In genomic region chr12:46267618-46268348, GRCh38 we compare ENCODE assay signal across 3 cellular contexts.
TF ChIP-seq lines count a peak whose summit lies in the region.

No MANE protein-coding gene starts in this region.

TF ChIP-seq in A549, 52 proteins besides CTCF, POLR2A, EP300 and RAD21:
- TF ChIP-seq, protein P1, sequence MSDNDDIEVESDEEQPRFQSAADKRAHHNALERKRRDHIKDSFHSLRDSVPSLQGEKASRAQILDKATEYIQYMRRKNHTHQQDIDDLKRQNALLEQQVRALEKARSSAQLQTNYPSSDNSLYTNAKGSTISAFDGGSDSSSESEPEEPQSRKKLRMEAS (IDR thresholded peaks at IDR 0.05): no peak
- TF ChIP-seq HOXA7 (CRISPR knock-in tag; IDR thresholded peaks at IDR 0.05) (no peak), PHF8 (IDR thresholded peaks at IDR 0.05; ENCODE audit: borderline replicate concordance, low read depth) (peak; percentile 16; the same call in 1 of the 2 replicates), TP53 (CRISPR knock-in tag; IDR thresholded peaks at IDR 0.05) (no peak), FOSL2 (IDR thresholded peaks at IDR 0.05) (no peak), FOSL2 (CRISPR knock-in tag; IDR thresholded peaks at IDR 0.05) (0 out of 2 replicates have a peak, but pooled peaks have one; percentile 1), CBX8 (IDR thresholded peaks at IDR 0.05) (0 out of 2 replicates have a peak, but pooled peaks have one; percentile 23)

TF ChIP-seq in GM23338, 12 proteins besides CTCF, POLR2A, EP300 and RAD21 (continues in another document):
- TF ChIP-seq ZNF114 (CRISPR knock-in tag; IDR thresholded peaks at IDR 0.05) (no peak), EZH2phosphoT487 (IDR thresholded peaks at IDR 0.05; ENCODE audit: unreplicated experiment) (no peak), NANOG (IDR thresholded peaks at IDR 0.05; ENCODE audit: borderline replicate concordance) (no peak), CREB1 (CRISPR knock-in tag; IDR thresholded peaks at IDR 0.05; ENCODE audit: low read depth) (no peak), ZNF331 (CRISPR knock-in tag; IDR thresholded peaks at IDR 0.05; ENCODE audit: low read depth) (no peak), EZH2 (IDR thresholded peaks at IDR 0.05; ENCODE audit: low read depth, unreplicated experiment) (no peak), POLR2AphosphoS5 (IDR thresholded peaks at IDR 0.05; ENCODE audit: low read depth) (no peak; the same call in 1 of the 2 replicates), STAT1 (IDR thresholded peaks at IDR 0.05; ENCODE audit: unreplicated experiment) (no peak)
- TF ChIP-seq, protein P2, sequence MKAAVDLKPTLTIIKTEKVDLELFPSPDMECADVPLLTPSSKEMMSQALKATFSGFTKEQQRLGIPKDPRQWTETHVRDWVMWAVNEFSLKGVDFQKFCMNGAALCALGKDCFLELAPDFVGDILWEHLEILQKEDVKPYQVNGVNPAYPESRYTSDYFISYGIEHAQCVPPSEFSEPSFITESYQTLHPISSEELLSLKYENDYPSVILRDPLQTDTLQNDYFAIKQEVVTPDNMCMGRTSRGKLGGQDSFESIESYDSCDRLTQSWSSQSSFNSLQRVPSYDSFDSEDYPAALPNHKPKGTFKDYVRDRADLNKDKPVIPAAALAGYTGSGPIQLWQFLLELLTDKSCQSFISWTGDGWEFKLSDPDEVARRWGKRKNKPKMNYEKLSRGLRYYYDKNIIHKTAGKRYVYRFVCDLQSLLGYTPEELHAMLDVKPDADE (IDR thresholded peaks at IDR 0.05): no peak
- TF ChIP-seq, protein P3, sequence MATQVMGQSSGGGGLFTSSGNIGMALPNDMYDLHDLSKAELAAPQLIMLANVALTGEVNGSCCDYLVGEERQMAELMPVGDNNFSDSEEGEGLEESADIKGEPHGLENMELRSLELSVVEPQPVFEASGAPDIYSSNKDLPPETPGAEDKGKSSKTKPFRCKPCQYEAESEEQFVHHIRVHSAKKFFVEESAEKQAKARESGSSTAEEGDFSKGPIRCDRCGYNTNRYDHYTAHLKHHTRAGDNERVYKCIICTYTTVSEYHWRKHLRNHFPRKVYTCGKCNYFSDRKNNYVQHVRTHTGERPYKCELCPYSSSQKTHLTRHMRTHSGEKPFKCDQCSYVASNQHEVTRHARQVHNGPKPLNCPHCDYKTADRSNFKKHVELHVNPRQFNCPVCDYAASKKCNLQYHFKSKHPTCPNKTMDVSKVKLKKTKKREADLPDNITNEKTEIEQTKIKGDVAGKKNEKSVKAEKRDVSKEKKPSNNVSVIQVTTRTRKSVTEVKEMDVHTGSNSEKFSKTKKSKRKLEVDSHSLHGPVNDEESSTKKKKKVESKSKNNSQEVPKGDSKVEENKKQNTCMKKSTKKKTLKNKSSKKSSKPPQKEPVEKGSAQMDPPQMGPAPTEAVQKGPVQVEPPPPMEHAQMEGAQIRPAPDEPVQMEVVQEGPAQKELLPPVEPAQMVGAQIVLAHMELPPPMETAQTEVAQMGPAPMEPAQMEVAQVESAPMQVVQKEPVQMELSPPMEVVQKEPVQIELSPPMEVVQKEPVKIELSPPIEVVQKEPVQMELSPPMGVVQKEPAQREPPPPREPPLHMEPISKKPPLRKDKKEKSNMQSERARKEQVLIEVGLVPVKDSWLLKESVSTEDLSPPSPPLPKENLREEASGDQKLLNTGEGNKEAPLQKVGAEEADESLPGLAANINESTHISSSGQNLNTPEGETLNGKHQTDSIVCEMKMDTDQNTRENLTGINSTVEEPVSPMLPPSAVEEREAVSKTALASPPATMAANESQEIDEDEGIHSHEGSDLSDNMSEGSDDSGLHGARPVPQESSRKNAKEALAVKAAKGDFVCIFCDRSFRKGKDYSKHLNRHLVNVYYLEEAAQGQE (IDR thresholded peaks at IDR 0.05; ENCODE audit: unreplicated experiment): no peak

TF ChIP-seq in HepG2, 621 proteins besides CTCF, POLR2A, EP300 and RAD21 (continues in another document):
- TF ChIP-seq ZNF777 (CRISPR knock-in tag; IDR thresholded peaks at IDR 0.05): peak; percentile 63
- TF ChIP-seq TBX2 (CRISPR knock-in tag; IDR thresholded peaks at IDR 0.05; ENCODE audit: borderline replicate concordance): no peak
- TF ChIP-seq RBFOX2 (IDR thresholded peaks at IDR 0.05; ENCODE audit: low read depth, low read length): peak; percentile 61; the same call in 1 of the 2 replicates
- peak; percentile 48; the same call in 1 of the 2 replicates for TF ChIP-seq POLR2G (IDR thresholded peaks at IDR 0.05; ENCODE audit: low read depth, low read length)
- TF ChIP-seq ZNF33A (CRISPR knock-in tag; IDR thresholded peaks at IDR 0.05; ENCODE audit: borderline replicate concordance): no peak
- TF ChIP-seq ZNF558 (CRISPR knock-in tag; IDR thresholded peaks at IDR 0.05; ENCODE audit: borderline replicate concordance): 0 out of 2 replicates have a peak, but pooled peaks have one; percentile 19
- 0 out of 2 replicates have a peak, but pooled peaks have one; percentile 2 for TF ChIP-seq NFATC3 (CRISPR knock-in tag; IDR thresholded peaks at IDR 0.05)
- 0 out of 2 replicates have a peak, but pooled peaks have one; percentile 2 for TF ChIP-seq HIVEP1 (CRISPR knock-in tag; IDR thresholded peaks at IDR 0.05)
- 0 out of 2 replicates have a peak, but pooled peaks have one; percentile 17 for TF ChIP-seq SIN3A (IDR thresholded peaks at IDR 0.05; ENCODE audit: borderline replicate concordance, low read depth, low read length)
- peak; percentile 20; the same call in 1 of the 2 replicates for TF ChIP-seq ZNF296 (CRISPR knock-in tag; conservative IDR thresholded peaks at IDR 0.05)
- TF ChIP-seq ARHGAP35 (CRISPR knock-in tag; IDR thresholded peaks at IDR 0.05; ENCODE audit: borderline replicate concordance): no peak
- peak; percentile 26; the same call in 1 of the 2 replicates for TF ChIP-seq TAF1 (CRISPR knock-in tag; IDR thresholded peaks at IDR 0.05)
- peak; percentile 51; the same call in 1 of the 2 replicates for TF ChIP-seq SNAPC4 (CRISPR knock-in tag; IDR thresholded peaks at IDR 0.05)
- TF ChIP-seq, protein P4, sequence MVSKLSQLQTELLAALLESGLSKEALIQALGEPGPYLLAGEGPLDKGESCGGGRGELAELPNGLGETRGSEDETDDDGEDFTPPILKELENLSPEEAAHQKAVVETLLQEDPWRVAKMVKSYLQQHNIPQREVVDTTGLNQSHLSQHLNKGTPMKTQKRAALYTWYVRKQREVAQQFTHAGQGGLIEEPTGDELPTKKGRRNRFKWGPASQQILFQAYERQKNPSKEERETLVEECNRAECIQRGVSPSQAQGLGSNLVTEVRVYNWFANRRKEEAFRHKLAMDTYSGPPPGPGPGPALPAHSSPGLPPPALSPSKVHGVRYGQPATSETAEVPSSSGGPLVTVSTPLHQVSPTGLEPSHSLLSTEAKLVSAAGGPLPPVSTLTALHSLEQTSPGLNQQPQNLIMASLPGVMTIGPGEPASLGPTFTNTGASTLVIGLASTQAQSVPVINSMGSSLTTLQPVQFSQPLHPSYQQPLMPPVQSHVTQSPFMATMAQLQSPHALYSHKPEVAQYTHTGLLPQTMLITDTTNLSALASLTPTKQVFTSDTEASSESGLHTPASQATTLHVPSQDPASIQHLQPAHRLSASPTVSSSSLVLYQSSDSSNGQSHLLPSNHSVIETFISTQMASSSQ (IDR thresholded peaks at IDR 0.05; ENCODE audit: low read depth): no peak
- TF ChIP-seq, protein P4 (CRISPR knock-in tag; IDR thresholded peaks at IDR 0.05; ENCODE audit: borderline replicate concordance): 0 out of 2 replicates have a peak, but pooled peaks have one; percentile 30
- 0 out of 2 replicates have a peak, but pooled peaks have one; percentile 50 for TF ChIP-seq ZNF235 (CRISPR knock-in tag; IDR thresholded peaks at IDR 0.05; ENCODE audit: borderline replicate concordance)
- no peak; the same call in 1 of the 2 replicates for TF ChIP-seq ISX (CRISPR knock-in tag; conservative IDR thresholded peaks at IDR 0.05)
- no peak for TF ChIP-seq ZNF354B (CRISPR knock-in tag; IDR thresholded peaks at IDR 0.05)
- peak; percentile 26 for TF ChIP-seq HNRNPLL (IDR thresholded peaks at IDR 0.05; ENCODE audit: low read depth, low read length, poor library complexity, severe bottlenecking)
- TF ChIP-seq ZFP37 (CRISPR knock-in tag; IDR thresholded peaks at IDR 0.05; ENCODE audit: borderline replicate concordance): no peak
- 0 out of 2 replicates have a peak, but pooled peaks have one; percentile 37 for TF ChIP-seq ZNF431 (CRISPR knock-in tag; IDR thresholded peaks at IDR 0.05; ENCODE audit: borderline replicate concordance, low read depth)
- TF ChIP-seq, protein P5, sequence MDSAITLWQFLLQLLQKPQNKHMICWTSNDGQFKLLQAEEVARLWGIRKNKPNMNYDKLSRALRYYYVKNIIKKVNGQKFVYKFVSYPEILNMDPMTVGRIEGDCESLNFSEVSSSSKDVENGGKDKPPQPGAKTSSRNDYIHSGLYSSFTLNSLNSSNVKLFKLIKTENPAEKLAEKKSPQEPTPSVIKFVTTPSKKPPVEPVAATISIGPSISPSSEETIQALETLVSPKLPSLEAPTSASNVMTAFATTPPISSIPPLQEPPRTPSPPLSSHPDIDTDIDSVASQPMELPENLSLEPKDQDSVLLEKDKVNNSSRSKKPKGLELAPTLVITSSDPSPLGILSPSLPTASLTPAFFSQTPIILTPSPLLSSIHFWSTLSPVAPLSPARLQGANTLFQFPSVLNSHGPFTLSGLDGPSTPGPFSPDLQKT (CRISPR knock-in tag; IDR thresholded peaks at IDR 0.05; ENCODE audit: borderline replicate concordance): 0 out of 2 replicates have a peak, but pooled peaks have one; percentile 28
- TF ChIP-seq ZNF776 (CRISPR knock-in tag; IDR thresholded peaks at IDR 0.05): 0 out of 2 replicates have a peak, but pooled peaks have one; percentile 36
- TF ChIP-seq ARID4A (CRISPR knock-in tag; IDR thresholded peaks at IDR 0.05; ENCODE audit: borderline replicate concordance): peak; percentile 48; the same call in 1 of the 2 replicates
